ENCODE assay signal across 8 cellular contexts in the genomic region with DNA sequence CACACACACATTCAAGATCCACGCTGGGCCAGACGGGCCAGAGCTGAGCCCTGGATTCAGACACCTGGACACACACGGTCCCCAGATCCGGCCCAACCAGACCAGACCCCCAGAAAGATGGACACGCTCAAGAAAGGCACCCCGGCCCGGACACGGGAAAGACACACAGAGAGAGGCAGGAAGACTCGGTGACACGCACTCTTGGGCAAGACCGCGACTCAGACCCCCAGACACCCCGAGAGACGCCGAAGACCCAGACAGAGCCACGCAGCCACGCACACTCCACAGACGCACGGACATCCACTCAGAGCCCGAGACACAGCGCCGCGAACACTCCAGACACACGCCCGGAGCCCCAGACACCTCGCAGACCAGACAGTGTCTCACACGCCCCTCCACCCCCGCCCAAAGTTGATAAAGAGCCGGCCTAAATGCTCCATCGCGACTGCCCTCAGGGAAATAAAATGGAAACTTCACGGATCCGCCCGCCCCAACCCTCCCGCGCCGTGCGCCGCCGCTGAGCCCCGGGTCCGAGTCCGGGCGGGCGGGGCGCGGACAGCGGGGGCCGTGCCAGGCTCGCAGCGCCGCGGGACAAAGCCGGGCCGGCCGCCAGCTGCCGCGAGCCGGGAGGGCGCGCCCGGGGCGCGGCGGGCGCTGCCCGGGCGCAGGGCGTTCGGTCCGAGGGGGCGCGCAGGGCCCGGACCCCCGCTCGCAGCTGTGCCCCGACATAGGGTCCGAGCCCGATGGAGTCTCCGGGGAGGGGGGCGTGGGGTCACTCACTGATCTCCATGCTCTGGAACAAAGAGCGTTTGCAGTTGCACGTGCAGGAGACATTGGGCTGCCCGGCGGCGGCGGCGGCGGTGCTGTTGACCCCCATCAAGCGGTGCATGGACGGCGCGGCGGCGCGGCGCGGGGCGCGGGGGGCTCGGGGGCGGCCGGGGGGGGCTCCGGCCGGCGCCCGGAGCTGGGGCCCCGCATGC. TPM values are rescaled to one million over a fixed set of nuclear protein-coding genes. Genes with fewer than 3 reads are reported as not detected.
DNase-seq lines count a peak whose midpoint lies in the region; FAIRE-seq and TF ChIP-seq lines count a peak whose summit lies in the region.

No MANE protein-coding gene starts in this region.

- TSS peak; percentile 34 for BruUV-seq in PC-9 (replicated peaks; lab: Mats Ljungman, UMichigan)

- peaks cover 90% of the 10 kb centered on the region for H3K79me2 ChIP-seq in PC-9 (ENCODE audit: low read depth)

- CTCF ChIA-PET in PC-9 (lab: Charles Lee), result interaction anchor here (1.0 to 2.2 kb wide), 2 partner anchors 11 to 16 kb away, joined by 3 to 7 read pairs; no protein-coding TSS in a partner anchor

- H3F3A ChIP-seq in PC-9 (ENCODE audit: insufficient read depth, low read depth), result peaks cover 42% of the 10 kb centered on the region; the same call in 1 of the 2 replicates

- peaks cover 7 to 12% of the 10 kb centered on the region in 2 donors for H3K4me1 Mint-ChIP-seq in immature natural killer cell

- H3K4me3 ChIP-seq in GM08714 (ENCODE audit: low read length) (peak overlapping the region; percentile 63), PC-9 (peak overlapping the region; percentile 98), ascending aorta (peak overlapping the region; percentile 73 to 79)

- H3K36me3 Mint-ChIP-seq in immature natural killer cell, result no peaks in the 10 kb centered on the region

- POLR2A ChIA-PET in PC-9 (lab: Charles Lee; ENCODE audit: unreplicated experiment), result interaction anchor here (0.6 to 2.5 kb wide), 9 partner anchors 11 to 797 kb away, joined by 3 to 25 read pairs (median 4); no protein-coding TSS in a partner anchor

- DNase-seq in PC-9 (no peak), ascending aorta (ENCODE audit: low spot score in 2 of 2) (peak in 1 of 2 donors; percentile 79), immature natural killer cell (peak; percentile 21 to 35 (median 33)), NOMO-1 (lab: John Stamatoyannopoulos, UW; ENCODE audit: unreplicated experiment in 2 of 2) (no peak), D721Med (ENCODE audit: insufficient read length, low spot score) (no peak), hepatic stellate cell (ENCODE audit: low spot score) (no peak)
- peak; percentile 13 to 37 (median 17) for DNase-seq in stimulated activated CD4-positive, alpha-beta T cell treated with anti-CD3 and anti-CD28 coated beads, TNF-alpha, amount 100 ng/mL, for 4 hours (ENCODE audit: low read depth in 3 of 3)

- H3K4me3 Mint-ChIP-seq in immature natural killer cell, result peak overlapping the region; percentile 67 to 88 (median 84)

- H3K27me3 ChIP-seq in PC-9 (ENCODE audit: insufficient read depth, low read depth), result no peaks in the 10 kb centered on the region
- H3K27me3 ChIP-seq in ascending aorta, result no peaks in the 10 kb centered on the region

- peaks cover 48% of the 10 kb centered on the region for H4K20me1 ChIP-seq in PC-9 (ENCODE audit: insufficient read depth)

- H3K9me3 ChIP-seq in PC-9 (ENCODE audit: insufficient read depth, low read depth) (no peaks in the 10 kb centered on the region), ascending aorta (no peaks in the 10 kb centered on the region)

- no peaks in the 10 kb centered on the region for H3K9me2 ChIP-seq in PC-9 (ENCODE audit: insufficient read depth)

- no peaks in the 10 kb centered on the region for H3K9me3 Mint-ChIP-seq in immature natural killer cell

- H3K4me1 ChIP-seq in PC-9 (replicated peaks; ENCODE audit: insufficient read depth) (peaks cover 63% of the 10 kb centered on the region), ascending aorta (peaks cover 18 to 52% of the 10 kb centered on the region in 2 donors)

- TF ChIP-seq CTCF in PC-9 (conservative IDR thresholded peaks at IDR 0.05) (no peak), ascending aorta (IDR thresholded peaks at IDR 0.05) (no peak), D721Med (IDR thresholded peaks at IDR 0.05; ENCODE audit: insufficient read depth, missing control alignments) (no peak)

- peaks cover 43% of the 10 kb centered on the region for H3K36me3 ChIP-seq in PC-9 (ENCODE audit: low read depth)
- no peaks in the 10 kb centered on the region for H3K36me3 ChIP-seq in ascending aorta

- no peak overlapping the region for H2AFZ ChIP-seq in PC-9

- H3K27ac ChIP-seq in PC-9 (peak overlapping the region; percentile 61), ascending aorta (peak overlapping the region; percentile 87 to 94)

- no peak for FAIRE-seq in D721Med (lab: Jason Lieb, UNC)

- peak overlapping the region in 5 of 6 donors; percentile 85 to 91 (median 87) for H3K27ac Mint-ChIP-seq in immature natural killer cell

- peaks cover 18 to 36% (median 19%) of the 10 kb centered on the region in 3 donors for H3K27me3 Mint-ChIP-seq in immature natural killer cell (ENCODE audit: low read depth in 3 of 3)

- H3K4me2 ChIP-seq in PC-9, result peak overlapping the region; percentile 85

- intact Hi-C loops in PC-9 (cut with micrococcal nuclease; ENCODE audit: unreplicated experiment) (no loop called here), ascending aorta (cut with DNase I) (loop anchor here (1.0 to 10.0 kb wide), 2 partner anchors 42 to 1186 kb away; no protein-coding TSS in a partner anchor)

RNA-seq across cellular contexts. Expression of a gene that starts 0.8 kb away (rescaled TPM):
- total RNA-seq in PC-9 (2021) (163 and 177 TPM in 2 replicates), ascending aorta (56.8 TPM)
- not detected for polyA plus RNA-seq in immature natural killer cell

Comparison
In these comparisons a context has a peak if more than half of its experiments do, and no peak if none do; other contexts are left out.
1. DNase-seq: peak in immature natural killer cell (3 of 3) and stimulated activated CD4-positive, alpha-beta T cell treated with anti-CD3 and anti-CD28 coated beads, TNF-alpha, amount 100 ng/mL, for 4 hours (3 of 3); none in PC-9 (0 of 2), NOMO-1 (0 of 2), D721Med (single experiment) and hepatic stellate cell (single experiment).
2. Peak in every context shown above with its lines, with median percentiles within 50 percentile points of each other: H3K4me3 ChIP-seq.